ENCODE assay signal across 17 cellular contexts in genomic region chr16:72455743-72456659, GRCh38.
DNase-seq lines count a peak whose midpoint lies in the region; ATAC-seq, FAIRE-seq and TF ChIP-seq lines count a peak whose summit lies in the region.
"Had no signal": no experiment of that assay in that cellular context is flagged by ENCODE, and none has a peak within 500 bp of the region (broad histone marks: within the 10 kb centered on the region; RNA-seq: fewer than 3 reads in every experiment).

No MANE protein-coding gene starts in this region.

- POLR2A ChIA-PET in PC-3 (lab: Charles Lee; ENCODE audit: unreplicated experiment), result no interaction called here

- ATAC-seq in PC-3, result no peak
- no peak for ATAC-seq in HG02852 (IDR thresholded peaks at IDR 0.05; ENCODE audit: unreplicated experiment)
- ATAC-seq: activated CD8-positive, alpha-beta T cell treated with anti-CD3 and anti-CD28 coated beads for 36 hours had no signal

- no peak overlapping the region for H3K4me3 ChIP-seq in hepatocyte
- H3K4me3 ChIP-seq in PC-3 (ENCODE audit: low read length), result no peak overlapping the region
- H3K4me3 ChIP-seq: left lung, suprapubic skin had no signal

- FAIRE-seq in HTR-8/SVneo (lab: Jason Lieb, UNC), result peak; percentile 42
- FAIRE-seq: GM18507 had no signal

- H3K9me3 ChIP-seq in hepatocyte (ENCODE audit: low read depth), result no peaks in the 10 kb centered on the region
- H3K9me3 ChIP-seq in PC-3 (ENCODE audit: low read length), result no peaks in the 10 kb centered on the region

- H4K20me1 ChIP-seq in hepatocyte (ENCODE audit: insufficient read depth, poor library complexity, severe bottlenecking) (no peaks in the 10 kb centered on the region), PC-3 (ENCODE audit: low read length) (no peaks in the 10 kb centered on the region)

- no peak for TF ChIP-seq CTCF in Calu3 (IDR thresholded peaks at IDR 0.05; ENCODE audit: unreplicated experiment)
- TF ChIP-seq CTCF in hepatocyte (IDR thresholded peaks at IDR 0.05; ENCODE audit: poor library complexity), result no peak
- no peak for TF ChIP-seq CTCF in PC-3 (conservative IDR thresholded peaks at IDR 0.05; ENCODE audit: low read depth, low read length)

- H3K27me3 ChIP-seq in hepatocyte (no peaks in the 10 kb centered on the region), PC-3 (ENCODE audit: low read length) (no peaks in the 10 kb centered on the region)
- H3K27me3 ChIP-seq: left lung, suprapubic skin had no signal

- no peak overlapping the region for H3K4me3 Mint-ChIP-seq in Calu3 (ENCODE audit: low read depth, unreplicated experiment)
- H3K4me3 Mint-ChIP-seq: activated CD8-positive, alpha-beta T cell treated with anti-CD3 and anti-CD28 coated beads for 36 hours; naive B cell had no signal

- H3K9me2 ChIP-seq in hepatocyte (replicated peaks; ENCODE audit: insufficient read depth) (no peaks in the 10 kb centered on the region), PC-3 (replicated peaks; ENCODE audit: low read length) (no peaks in the 10 kb centered on the region)

- H3K4me1 ChIP-seq in hepatocyte (ENCODE audit: insufficient read depth) (no peaks in the 10 kb centered on the region), PC-3 (ENCODE audit: insufficient read depth, low read length) (no peaks in the 10 kb centered on the region)
- H3K4me1 ChIP-seq: left lung, suprapubic skin had no signal

- no peak overlapping the region for H3K27ac Mint-ChIP-seq in Calu3 (ENCODE audit: unreplicated experiment)
- H3K27ac Mint-ChIP-seq: activated CD8-positive, alpha-beta T cell treated with anti-CD3 and anti-CD28 coated beads for 36 hours; activated T-helper 2 cell treated with anti-CD3 and anti-CD28 coated beads, Interferon-gamma antibody, Interleukin-2, Interleukin-4, amounts not matched to agents 10 μg/mL and 5 μg/mL and 100 μg/mL, durations not matched to agents 14 hours and 24 hours and 36 hours; naive B cell had no signal

- no peaks in the 10 kb centered on the region for H3K36me3 Mint-ChIP-seq in Calu3 (ENCODE audit: insufficient read depth, unreplicated experiment)

- no peaks in the 10 kb centered on the region for H3K27me3 Mint-ChIP-seq in Calu3 (ENCODE audit: unreplicated experiment)
- H3K27me3 Mint-ChIP-seq: activated CD8-positive, alpha-beta T cell treated with anti-CD3 and anti-CD28 coated beads for 36 hours; naive B cell had no signal

- no peak overlapping the region for H3K4me2 ChIP-seq in hepatocyte
- H3K4me2 ChIP-seq in PC-3 (ENCODE audit: low read length), result no peak overlapping the region

- peaks cover 8% of the 10 kb centered on the region for H3K4me1 Mint-ChIP-seq in Calu3 (ENCODE audit: low read depth, unreplicated experiment)
- H3K4me1 Mint-ChIP-seq: naive B cell had no signal

- no peak overlapping the region for H3K27ac ChIP-seq in hepatocyte
- H3K27ac ChIP-seq in PC-3 (ENCODE audit: low read length), result no peak overlapping the region
- H3K27ac ChIP-seq: C4-2B, left lung, suprapubic skin had no signal

- BruUV-seq in Calu3 (replicated peaks; lab: Mats Ljungman, UMichigan) (no TSS peak), PC-3 (replicated peaks; lab: Mats Ljungman, UMichigan) (no TSS peak)

- H3K9ac ChIP-seq in PC-3 (ENCODE audit: low read length), result no peak overlapping the region

- CTCF ChIA-PET in Calu3 (lab: Charles Lee), result interaction anchor here (1.3 kb wide), 1 partner anchor 11 kb away, joined by 5 read pairs; no protein-coding TSS in a partner anchor
- CTCF ChIA-PET in PC-3 (lab: Charles Lee), result no interaction called here

- peaks cover 20% of the 10 kb centered on the region for H3K9me3 Mint-ChIP-seq in Calu3 (ENCODE audit: low read depth, unreplicated experiment)

- 96% methylated on average over 2 of the region's 2 CpGs for whole genome bisulfite sequencing in hepatocyte (ENCODE audit: low lambda C conversion rate, missing lambda C conversion rate)

- H3K36me3 ChIP-seq in hepatocyte (replicated peaks; ENCODE audit: insufficient read depth, low read depth), result no peaks in the 10 kb centered on the region
- H3K36me3 ChIP-seq in PC-3 (ENCODE audit: low read depth, low read length), result no peaks in the 10 kb centered on the region
- H3K36me3 ChIP-seq: left lung, suprapubic skin had no signal

- DNase-seq in Calu3 (peak; percentile 83), HTR-8/SVneo (ENCODE audit: insufficient read length, low spot score) (no peak), NCI-H69 (lab: John Stamatoyannopoulos, UW) (peak; percentile 79), hepatocyte (ENCODE audit: low spot score) (peak; percentile 16), PC-3 (no peak)
- DNase-seq in stimulated activated CD4-positive, alpha-beta T cell treated with anti-CD3 and anti-CD28 coated beads, Interleukin-1b, Interleukin-23, amount 100 ng/mL, for 48 hours, result no peak
- DNase-seq: activated CD8-positive, alpha-beta T cell treated with anti-CD3 and anti-CD28 coated beads for 36 hours; GF-D8; hippocampal formation; left lung; naive B cell; NK-92 treated with Interleukin-12 subunit alpha and Interleukin-12 subunit beta, amount 100 ng/mL, for 24 hours had no signal

- no peaks in the 10 kb centered on the region for H3K79me2 ChIP-seq in hepatocyte
- no peaks in the 10 kb centered on the region for H3K79me2 ChIP-seq in PC-3 (ENCODE audit: low read length)

- H3F3A ChIP-seq in PC-3 (ENCODE audit: low read length, unreplicated experiment), result no peaks in the 10 kb centered on the region

- intact Hi-C loops in Calu3 (cut with micrococcal nuclease; ENCODE audit: unreplicated experiment) (no loop called here), PC-3 (cut with micrococcal nuclease) (no loop called here)

- H2AFZ ChIP-seq in hepatocyte, result no peak overlapping the region
- no peak overlapping the region for H2AFZ ChIP-seq in PC-3 (ENCODE audit: low read length)

Comparison
In these comparisons a context has a peak if more than half of its experiments do, and no peak if none do; other contexts are left out.
1. DNase-seq: peak in Calu3 (single experiment), NCI-H69 (single experiment) and hepatocyte (single experiment); none in HTR-8/SVneo (single experiment), PC-3 (single experiment) and stimulated activated CD4-positive, alpha-beta T cell treated with anti-CD3 and anti-CD28 coated beads, Interleukin-1b, Interleukin-23, amount 100 ng/mL, for 48 hours (single experiment).